25 cellular contexts compared by ENCODE assay signal in genomic region chr1:6121021-6121421, GRCh38. TPM values are rescaled to one million over a fixed set of nuclear protein-coding genes. Genes with fewer than 3 reads are reported as not detected.
DNase-seq lines count a peak whose midpoint lies in the region; ATAC-seq, FAIRE-seq and TF ChIP-seq lines count a peak whose summit lies in the region.
"Had no signal": no experiment of that assay in that cellular context is flagged by ENCODE, and none has a peak within 500 bp of the region (broad histone marks: within the 10 kb centered on the region; RNA-seq: fewer than 3 reads in every experiment).

No MANE protein-coding gene starts in this region.

- no peak for TF ChIP-seq POLR2A in sigmoid colon (IDR thresholded peaks at IDR 0.05)

- H3K4me1 Mint-ChIP-seq in WTC11, result no peaks in the 10 kb centered on the region

- H3K9me3 Mint-ChIP-seq in WTC11, result peaks cover 17% of the 10 kb centered on the region

- no peaks in the 10 kb centered on the region for H3K4me1 ChIP-seq in kidney (ENCODE audit: control insufficient read depth in 1 of 2, insufficient read depth in 1 of 2, low read depth in 1 of 2, low read length in 2 of 2)
- H3K4me1 ChIP-seq in sigmoid colon, result no peaks in the 10 kb centered on the region
- H3K4me1 ChIP-seq: BE2C had no signal

- H3K36me3 Mint-ChIP-seq in WTC11, result no peaks in the 10 kb centered on the region
- H3K36me3 Mint-ChIP-seq: CD8-positive, alpha-beta memory T cell; IgD-negative memory B cell had no signal

- peaks cover 0 to 2% of the 10 kb centered on the region in 2 donors for H3K9me3 ChIP-seq in kidney (ENCODE audit: control insufficient read depth in 1 of 2, low read length in 2 of 2)
- peaks cover 0 to 4% (median 0%) of the 10 kb centered on the region in 4 donors for H3K9me3 ChIP-seq in sigmoid colon
- H3K9me3 ChIP-seq: BE2C had no signal

- H3K27me3 Mint-ChIP-seq in WTC11 (ENCODE audit: low read depth), result peaks cover 5% of the 10 kb centered on the region
- H3K27me3 Mint-ChIP-seq: CD4-positive, CD25-positive, alpha-beta regulatory T cell had no signal

- POLR2A ChIA-PET in WTC11 (lab: Charles Lee), result no interaction called here

- intact Hi-C loops in kidney (cut with DNase I) (no loop called here), sigmoid colon (cut with DNase I) (no loop called here)

- TF ChIP-seq EP300 in sigmoid colon (IDR thresholded peaks at IDR 0.05), result no peak

- CTCF ChIA-PET in WTC11 (lab: Charles Lee), result no interaction called here

- H3K36me3 ChIP-seq in H7 (replicated peaks; ENCODE audit: control insufficient read depth, insufficient read depth, low read length), result no peaks in the 10 kb centered on the region
- H3K36me3 ChIP-seq in kidney (ENCODE audit: control insufficient read depth in 1 of 2, insufficient read depth in 2 of 2, low read length in 2 of 2), result no peaks in the 10 kb centered on the region
- no peaks in the 10 kb centered on the region for H3K36me3 ChIP-seq in sigmoid colon
- H3K36me3 ChIP-seq: BE2C had no signal

- H3K4me3 ChIP-seq in H7 (ENCODE audit: insufficient read depth, low read depth, low read length) (no peak overlapping the region), kidney (ENCODE audit: low read length in 2 of 2) (no peak overlapping the region), sigmoid colon (no peak overlapping the region)
- H3K4me3 ChIP-seq: GM23248 had no signal

- FAIRE-seq in kidney (lab: Jason Lieb, UNC), result no peak
- FAIRE-seq: A204.1, D721Med, G401.6, GM12891, GM19239, H54, HepG2 had no signal

- H3K27me3 ChIP-seq in H7 (ENCODE audit: control insufficient read depth, insufficient read depth, low read length) (no peaks in the 10 kb centered on the region), sigmoid colon (peaks cover 0 to 14% (median 10%) of the 10 kb centered on the region in 3 donors)
- H3K27me3 ChIP-seq: BE2C had no signal

- ATAC-seq in WTC11, result no peak
- ATAC-seq: HCT116 had no signal

- no peak overlapping the region for H3K27ac Mint-ChIP-seq in WTC11
- H3K27ac Mint-ChIP-seq: CD4-positive, CD25-positive, alpha-beta regulatory T cell; CD8-positive, alpha-beta memory T cell; HFFc6; IgD-negative memory B cell had no signal

- peak; percentile 59 for DNase-seq in H7
- DNase-seq in WTC11 (ENCODE audit: low spot score), result peak; percentile 13
- peak; percentile 51 for DNase-seq in kidney
- peak; percentile 44 for DNase-seq in sigmoid colon
- DNase-seq in NCI-H1105 treated with DMSO at 0.1 percent for 48 hours (lab: John Stamatoyannopoulos, UW), result no peak
- DNase-seq in NCI-H774 (lab: John Stamatoyannopoulos, UW), result no peak
- no peak for DNase-seq in NCI-H2196 (lab: John Stamatoyannopoulos, UW; ENCODE audit: unreplicated experiment)
- no peak for DNase-seq in D341Med (ENCODE audit: low spot score)
- DNase-seq: ACHN; BE2C; C1 segment of cervical spinal cord; CD4-positive, CD25-positive, alpha-beta regulatory T cell; CD8-positive, alpha-beta memory T cell; COR-L47; GM23248; HFFc6 had no signal

- no peak overlapping the region for H3K4me3 Mint-ChIP-seq in WTC11
- H3K4me3 Mint-ChIP-seq: CD4-positive, CD25-positive, alpha-beta regulatory T cell; CD8-positive, alpha-beta memory T cell; HFFc6; IgD-negative memory B cell had no signal

- 88% methylated on average over 18 of the region's 18 CpGs for WGBS in sigmoid colon, 2 donors

- no peak overlapping the region for H3K9ac ChIP-seq in kidney (ENCODE audit: low read length in 2 of 2)
- H3K9ac ChIP-seq: GM23248 had no signal

- no peak overlapping the region for H3K27ac ChIP-seq in kidney (ENCODE audit: low read depth in 2 of 2, low read length in 2 of 2)
- no peak overlapping the region for H3K27ac ChIP-seq in sigmoid colon
- H3K27ac ChIP-seq: GM23248 had no signal

- TF ChIP-seq CTCF in WTC11 (IDR thresholded peaks at IDR 0.05) (no peak), kidney (IDR thresholded peaks at IDR 0.05; ENCODE audit: borderline replicate concordance, extremely low read depth, insufficient read depth) (no peak), sigmoid colon (IDR thresholded peaks at IDR 0.05) (no peak)

TF ChIP-seq in WTC11, 78 proteins besides CTCF, POLR2A, EP300 and RAD21:
- TF ChIP-seq ZNF396 (CRISPR knock-in tag; IDR thresholded peaks at IDR 0.05; ENCODE audit: borderline replicate concordance), result no peak
- TF ChIP-seq NFYB (CRISPR knock-in tag; conservative IDR thresholded peaks at IDR 0.05; ENCODE audit: low read depth), result no peak
- TF ChIP-seq TEAD1 (CRISPR knock-in tag; IDR thresholded peaks at IDR 0.05), result no peak
- TF ChIP-seq STAT6 (CRISPR knock-in tag; conservative IDR thresholded peaks at IDR 0.05; ENCODE audit: low read depth), result no peak
- no peak for TF ChIP-seq ATF6 (CRISPR knock-in tag; IDR thresholded peaks at IDR 0.05)
- TF ChIP-seq JUN (CRISPR knock-in tag; IDR thresholded peaks at IDR 0.05), result no peak
- no peak for TF ChIP-seq ESRRA (CRISPR knock-in tag; IDR thresholded peaks at IDR 0.05; ENCODE audit: borderline replicate concordance)
- TF ChIP-seq CBFB (CRISPR knock-in tag; IDR thresholded peaks at IDR 0.05; ENCODE audit: low read depth), result no peak
- TF ChIP-seq KAT7 (CRISPR knock-in tag; IDR thresholded peaks at IDR 0.05; ENCODE audit: borderline replicate concordance), result no peak
- no peak for TF ChIP-seq MXD4 (CRISPR knock-in tag; IDR thresholded peaks at IDR 0.05; ENCODE audit: borderline replicate concordance)
- TF ChIP-seq AR (CRISPR knock-in tag; IDR thresholded peaks at IDR 0.05), result no peak

RNA-seq across cellular contexts. Expression of gene CHD5, which starts 59.1 kb away (rescaled TPM):
- total RNA-seq in H7 (2014; rRNA removed; shearing (Covaris generic)), result 0.78 and 0.83 TPM in 2 replicates
- total RNA-seq in WTC11 (2021), result 1.6 to 2.4 TPM (median 1.6 TPM) in 3 replicates
- total RNA-seq in kidney, result 0.85 TPM
- polyA plus RNA-seq in kidney (ENCODE audit: insufficient read depth, low read depth, low replicate concordance), result 0.54 TPM
- total RNA-seq in sigmoid colon, result 1 to 10 TPM in 3 of 4 donors, under 1 TPM in 1; 0.49 to 2.8 (median 1.5) TPM
- polyA plus RNA-seq in sigmoid colon, result under 1 TPM in 1 of 3 donors, not detected in 2; 0.80 TPM
- total RNA-seq: CD4-positive, CD25-positive, alpha-beta regulatory T cell had no signal
- polyA plus RNA-seq: CD4-positive, CD25-positive, alpha-beta regulatory T cell; CD8-positive, alpha-beta memory T cell; IgD-negative memory B cell had no signal

Comparison
In these comparisons a context has a peak if more than half of its experiments do, and no peak if none do; other contexts are left out.
1. DNase-seq: peak in H7 (single experiment), WTC11 (single experiment), kidney (single experiment) and sigmoid colon (single experiment); none in NCI-H1105 treated with DMSO at 0.1 percent for 48 hours (single experiment), NCI-H774 (single experiment), NCI-H2196 (single experiment) and D341Med (single experiment).